In the genomic region with DNA sequence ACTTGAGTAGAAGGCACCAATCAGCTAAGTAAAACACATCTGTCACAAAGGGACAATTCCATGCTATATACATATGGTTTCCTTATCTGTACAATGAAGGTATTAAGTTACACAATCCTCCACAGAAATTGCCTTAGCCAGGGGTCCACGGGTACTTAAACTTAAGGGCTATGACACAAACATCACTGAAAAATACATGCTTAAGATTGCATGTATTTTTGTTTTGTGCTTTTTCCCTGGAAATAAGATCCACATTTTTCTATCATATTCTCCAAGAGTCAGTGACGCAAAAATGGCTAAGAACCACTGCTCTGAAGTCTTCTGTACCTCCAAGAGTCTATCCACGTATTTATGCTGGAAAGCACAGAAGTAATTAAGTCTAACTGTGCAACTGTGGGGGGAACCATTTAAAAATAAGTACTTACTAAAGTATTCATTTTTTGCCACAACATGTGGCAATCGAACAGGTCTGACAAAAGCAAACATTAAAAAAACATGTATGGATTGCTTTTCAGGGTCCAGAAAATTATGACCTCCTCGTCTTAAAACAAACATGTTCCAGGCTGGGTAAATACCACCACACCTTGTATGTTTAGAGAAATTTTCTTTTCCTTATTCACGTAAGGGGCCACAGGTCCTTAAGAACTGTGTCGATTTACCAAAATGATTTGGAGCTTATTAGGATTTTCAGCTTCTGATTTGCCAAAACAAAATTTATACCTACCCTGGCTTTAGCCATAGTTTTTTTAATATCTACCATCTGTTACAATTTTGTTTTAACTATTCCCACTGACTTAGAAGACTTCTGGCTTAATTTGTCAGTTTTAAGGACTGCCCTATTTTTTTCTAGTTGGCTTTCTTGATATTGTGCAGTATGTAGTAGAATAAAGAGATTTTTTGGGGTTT, we compare ENCODE assay signal across 8 cellular contexts. TPM values are rescaled to one million over a fixed set of nuclear protein-coding genes. Genes with fewer than 3 reads are reported as not detected.
DNase-seq lines count a peak whose midpoint lies in the region; ATAC-seq and TF ChIP-seq lines count a peak whose summit lies in the region.

No MANE protein-coding gene starts in this region.

- peaks cover 71% of the 10 kb centered on the region for H3K36me3 Mint-ChIP-seq in T-helper 2 cell treated with Interferon-gamma antibody and Interleukin-4, amounts not matched to agents 5 μg/mL and 100 μg/mL, for 36 hours (ENCODE audit: low read depth)
- H3K36me3 Mint-ChIP-seq in activated naive CD8-positive, alpha-beta T cell treated with anti-CD3 and anti-CD28 coated beads, Interleukin-2, amount 50 U/mL, for 24 hours (ENCODE audit: low read depth) = peaks cover 69% of the 10 kb centered on the region

- peak overlapping the region; percentile 97 for H3K4me3 Mint-ChIP-seq in T-helper 2 cell treated with Interferon-gamma antibody and Interleukin-4, amounts not matched to agents 5 μg/mL and 100 μg/mL, for 36 hours
- H3K4me3 Mint-ChIP-seq in activated naive CD8-positive, alpha-beta T cell treated with anti-CD3 and anti-CD28 coated beads, Interleukin-2, amount 50 U/mL, for 24 hours = peak overlapping the region; percentile 95

- intact Hi-C loops in left colon (cut with DNase I, micrococcal nuclease) = loop anchor here in 1 of 2 donors (10.0 kb wide), 2 partner anchors 95 to 215 kb away; no protein-coding TSS in a partner anchor

- H3K27me3 Mint-ChIP-seq in T-helper 2 cell treated with Interferon-gamma antibody and Interleukin-4, amounts not matched to agents 5 μg/mL and 100 μg/mL, for 36 hours (ENCODE audit: low read depth) = peaks cover 7% of the 10 kb centered on the region
- peaks cover 7% of the 10 kb centered on the region for H3K27me3 Mint-ChIP-seq in activated naive CD8-positive, alpha-beta T cell treated with anti-CD3 and anti-CD28 coated beads, Interleukin-2, amount 50 U/mL, for 24 hours

- DNase-seq in T-helper 2 cell treated with Interferon-gamma antibody and Interleukin-4, amounts not matched to agents 5 μg/mL and 100 μg/mL, for 36 hours (ENCODE audit: low spot score) = no peak
- DNase-seq in T-helper 2 cell = no peak
- DNase-seq in activated naive CD8-positive, alpha-beta T cell treated with anti-CD3 and anti-CD28 coated beads, Interleukin-2, amount 50 U/mL, for 24 hours = no peak
- DNase-seq in left colon = no peak
- no peak for DNase-seq in suprapubic skin (ENCODE audit: low spot score in 2 of 2)
- no peak for DNase-seq in NCI-H2029 (lab: John Stamatoyannopoulos, UW)
- no peak for DNase-seq in GM13976 (ENCODE audit: low spot score)

- H3K4me1 Mint-ChIP-seq in T-helper 2 cell treated with Interferon-gamma antibody and Interleukin-4, amounts not matched to agents 5 μg/mL and 100 μg/mL, for 36 hours (ENCODE audit: low read depth) = peaks cover 59% of the 10 kb centered on the region
- H3K4me1 Mint-ChIP-seq in activated naive CD8-positive, alpha-beta T cell treated with anti-CD3 and anti-CD28 coated beads, Interleukin-2, amount 50 U/mL, for 24 hours = peaks cover 85% of the 10 kb centered on the region

- no peaks in the 10 kb centered on the region for H3K27me3 ChIP-seq in suprapubic skin

- in situ Hi-C loops in GM13976 (cut with MboI; ENCODE audit: low sequenced_read_pairs, unreplicated experiment) = loop anchor here (25.0 kb wide), 1 partner anchor 207 kb away; no protein-coding TSS in a partner anchor

- 18% methylated on average over 7 of the region's 7 CpGs for whole genome bisulfite sequencing in suprapubic skin

- no peak for TF ChIP-seq CTCF in suprapubic skin (IDR thresholded peaks at IDR 0.05)
- TF ChIP-seq CTCF in GM13976 (IDR thresholded peaks at IDR 0.05; ENCODE audit: borderline replicate concordance, control extremely low read depth, extremely low read depth, insufficient read depth, missing control alignments) = no peak

- peaks cover 71% of the 10 kb centered on the region for H3K4me1 ChIP-seq in suprapubic skin

- no peak for ATAC-seq in activated naive CD8-positive, alpha-beta T cell treated with anti-CD3 and anti-CD28 coated beads, Interleukin-2, amount 50 U/mL, for 24 hours
- ATAC-seq in left colon = peak; percentile 26
- ATAC-seq in HG03521 (IDR thresholded peaks at IDR 0.05; ENCODE audit: unreplicated experiment) = no peak

- no peak for TF ChIP-seq EP300 in suprapubic skin (IDR thresholded peaks at IDR 0.05)

- peak overlapping the region; percentile 99 for H3K27ac Mint-ChIP-seq in T-helper 2 cell treated with Interferon-gamma antibody and Interleukin-4, amounts not matched to agents 5 μg/mL and 100 μg/mL, for 36 hours
- H3K27ac Mint-ChIP-seq in activated naive CD8-positive, alpha-beta T cell treated with anti-CD3 and anti-CD28 coated beads, Interleukin-2, amount 50 U/mL, for 24 hours = peak overlapping the region; percentile 99

- peak overlapping the region; percentile 99 for H3K4me3 ChIP-seq in suprapubic skin

- no peak for TF ChIP-seq POLR2A in suprapubic skin (IDR thresholded peaks at IDR 0.05)

- H3K36me3 ChIP-seq in suprapubic skin = peaks cover 63% of the 10 kb centered on the region

- no peaks in the 10 kb centered on the region for H3K9me3 Mint-ChIP-seq in T-helper 2 cell treated with Interferon-gamma antibody and Interleukin-4, amounts not matched to agents 5 μg/mL and 100 μg/mL, for 36 hours
- no peaks in the 10 kb centered on the region for H3K9me3 Mint-ChIP-seq in activated naive CD8-positive, alpha-beta T cell treated with anti-CD3 and anti-CD28 coated beads, Interleukin-2, amount 50 U/mL, for 24 hours

- no peaks in the 10 kb centered on the region for H3K9me3 ChIP-seq in suprapubic skin

- H3K27ac ChIP-seq in suprapubic skin = peak overlapping the region; percentile 100

RNA-seq across cellular contexts. Expression of gene SLC38A2, which starts 2.8 kb away (rescaled TPM):
- total RNA-seq in left colon = 100 to 1,000 TPM; 128 to 220 TPM
- total RNA-seq in suprapubic skin = 1,000 to 10,000 TPM in 1 of 4 donors, 100 to 1,000 TPM in 3; 632 to 1,386 (median 819) TPM
